In genomic region chr5:150303070-150303595, GRCh38 we compare ENCODE assay signal across 1 cellular context.
TF ChIP-seq lines count a peak whose summit lies in the region.

No MANE protein-coding gene starts in this region.

TF ChIP-seq in GM23338, 12 proteins besides CTCF, POLR2A, EP300 and RAD21 (continued from another document):
- TF ChIP-seq ZNF462 (CRISPR knock-in tag; IDR thresholded peaks at IDR 0.05) (no peak), REST (IDR thresholded peaks at IDR 0.05; ENCODE audit: unreplicated experiment) (no peak)
